8 cellular contexts compared by ENCODE assay signal in genomic region chr1:107963601-107964396, GRCh38. TPM values are rescaled to one million over a fixed set of nuclear protein-coding genes. Genes with fewer than 3 reads are reported as not detected.
A peak's percentile ranks its signal among the peaks of the same experiment; 100 is the strongest.
DNase-seq lines count a peak whose midpoint lies in the region; ATAC-seq and TF ChIP-seq lines count a peak whose summit lies in the region.

No MANE protein-coding gene starts in this region.

- WGBS in body of pancreas, 2 donors: 2 to 4% methylated on average over 24 of the region's 24 CpGs

- intact Hi-C loops in body of pancreas (cut with DNase I): no loop called here

- no peaks in the 10 kb centered on the region for H3K9me3 ChIP-seq in body of pancreas

- TF ChIP-seq CTCF in body of pancreas (IDR thresholded peaks at IDR 0.05): no peak

- peak overlapping the region in 1 of 2 donors; percentile 9 for H3K4me3 ChIP-seq in body of pancreas

- peaks cover 0 to 3% of the 10 kb centered on the region in 2 donors for H3K27me3 ChIP-seq in body of pancreas

- TF ChIP-seq POLR2A in body of pancreas (IDR thresholded peaks at IDR 0.05): peak in 2 of 3 donors; percentile 11 to 17

- H3K27ac ChIP-seq in body of pancreas: peak overlapping the region in 2 of 4 donors; percentile 53 to 54

- ATAC-seq in HG03064 (IDR thresholded peaks at IDR 0.05; ENCODE audit: low read depth, unreplicated experiment) (peak; percentile 82), body of pancreas (no peak)

- DNase-seq in SIG-M5 treated with dmso at 0.1 percent for 504 hours (lab: John Stamatoyannopoulos, UW; ENCODE audit: unreplicated experiment) (peak; percentile 74), SIG-M5 (lab: John Stamatoyannopoulos, UW) (no peak), SKM-1 treated with dmso at 0.1 percent for 144 hours (lab: John Stamatoyannopoulos, UW; ENCODE audit: unreplicated experiment) (peak; percentile 76), body of pancreas (peak in 3 of 4 donors; percentile 11 to 26 (median 12)), iris pigment epithelial cell (ENCODE audit: low read depth) (peak; percentile 62), dedifferentiated amniotic fluid mesenchymal stem cell (ENCODE audit: extremely low spot score) (no peak)
- DNase-seq in stimulated activated CD4-positive, alpha-beta T cell treated with anti-CD3 and anti-CD28 coated beads, Interleukin-15, amount 100 ng/mL, for 1 hour (ENCODE audit: low read depth in 1 of 2, low spot score in 1 of 2): peak; percentile 2 to 24

- H3K36me3 ChIP-seq in body of pancreas (replicated peaks in 1 of 2; ENCODE audit: insufficient read depth in 1 of 2, low read depth in 2 of 2): no peaks in the 10 kb centered on the region

- peaks cover 19% of the 10 kb centered on the region for H3K4me1 ChIP-seq in body of pancreas

RNA-seq across cellular contexts. Expression of gene VAV3, which starts 1.2 kb away (rescaled TPM):
- 10 to 100 TPM; 18.4 to 21.4 TPM for total RNA-seq in body of pancreas

Comparison
In these comparisons a context has a peak if more than half of its experiments do, and no peak if none do; other contexts are left out.
1. DNase-seq: peak in SIG-M5 treated with dmso at 0.1 percent for 504 hours (single experiment), SKM-1 treated with dmso at 0.1 percent for 144 hours (single experiment), body of pancreas (3 of 4), iris pigment epithelial cell (single experiment) and stimulated activated CD4-positive, alpha-beta T cell treated with anti-CD3 and anti-CD28 coated beads, Interleukin-15, amount 100 ng/mL, for 1 hour (2 of 2); none in SIG-M5 (single experiment) and dedifferentiated amniotic fluid mesenchymal stem cell (single experiment).